In the genomic region with DNA sequence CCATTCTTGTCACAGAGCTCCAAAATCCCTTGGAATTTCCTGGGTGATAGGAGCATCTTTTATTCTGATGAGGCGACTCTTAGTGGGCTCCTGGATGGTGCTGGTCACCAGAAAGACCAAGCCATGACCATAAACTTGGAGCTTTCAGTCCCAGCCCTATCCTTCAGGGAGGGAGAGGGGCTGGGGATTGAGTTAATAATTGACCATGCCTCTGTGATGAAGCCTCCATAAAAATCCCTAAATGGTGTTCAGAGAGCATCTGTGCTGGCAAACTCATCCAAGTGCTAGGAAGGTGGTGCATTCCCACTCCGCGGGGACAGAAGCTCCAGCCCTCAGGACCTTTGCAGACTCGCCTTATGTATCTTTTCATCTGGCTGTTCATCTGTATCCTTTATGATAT, we compare ENCODE assay signal across 23 cellular contexts.
"Had no signal": no experiment of that assay in that cellular context is flagged by ENCODE, and none has a peak within 500 bp of the region (broad histone marks: within the 10 kb centered on the region; RNA-seq: fewer than 3 reads in every experiment).

No MANE protein-coding gene starts in this region.

- H3K27me3 ChIP-seq: dorsolateral prefrontal cortex, esophagus muscularis mucosa, foreskin keratinocyte, gastroesophageal sphincter, heart left ventricle, hepatocyte, left lung had no signal

- H3K9me3 ChIP-seq: esophagus muscularis mucosa, gastroesophageal sphincter, heart left ventricle, left lung, lower lobe of right lung had no signal

- ATAC-seq: foreskin keratinocyte, gastroesophageal sphincter, heart left ventricle, left lung, left ventricle myocardium superior, lower lobe of right lung had no signal

- H3K4me3 Mint-ChIP-seq: immature natural killer cell, mesothelial cell of epicardium had no signal

- H3K4me2 ChIP-seq: hepatocyte had no signal

- H3K9me3 Mint-ChIP-seq: immature natural killer cell had no signal

- H3K79me2 ChIP-seq: hepatocyte had no signal

- H3K4me3 ChIP-seq: coronary artery, dorsolateral prefrontal cortex, esophagus muscularis mucosa, gastroesophageal sphincter, heart left ventricle, hepatocyte, left lung, lower lobe of right lung had no signal

- H3K4me1 Mint-ChIP-seq: mesothelial cell of epicardium had no signal

- H3K27ac ChIP-seq: coronary artery, dorsolateral prefrontal cortex, esophagus muscularis mucosa, foreskin keratinocyte, gastroesophageal sphincter, heart left ventricle, hepatocyte, left lung, lower lobe of right lung had no signal

- H2AFZ ChIP-seq: hepatocyte had no signal

- H3K4me1 ChIP-seq: esophagus muscularis mucosa, foreskin keratinocyte, gastroesophageal sphincter, heart left ventricle, left lung, lower lobe of right lung had no signal

- H3K27ac Mint-ChIP-seq: mesothelial cell of epicardium had no signal

- DNase-seq: dermis blood vessel endothelial cell; dorsolateral prefrontal cortex; effector CD4-positive, alpha-beta T cell; effector memory CD4-positive, alpha-beta T cell; foreskin keratinocyte; heart left ventricle; hypothalamus; immature natural killer cell; islet precursor cell; kidney; kidney glomerular epithelial cell; left lung; left ventricle myocardium superior; lower lobe of right lung; mesenchymal stem cell had no signal

- FAIRE-seq: colon, endothelial cell of umbilical vein, frontal cortex, kidney had no signal
